In genomic region chr3:169857811-169858210, GRCh38 we compare ENCODE assay signal across 10 cellular contexts. TPM values are rescaled to one million over a fixed set of nuclear protein-coding genes. Genes with fewer than 3 reads are reported as not detected.
"Had no signal": no experiment of that assay in that cellular context is flagged by ENCODE, and none has a peak within 500 bp of the region (broad histone marks: within the 10 kb centered on the region; RNA-seq: fewer than 3 reads in every experiment).

No MANE protein-coding gene starts in this region.

- FAIRE-seq: HTR-8/SVneo had no signal

- H3K27ac ChIP-seq: KMS-11 had no signal

- H3K9me3 ChIP-seq: HAP-1 had no signal

- DNase-seq: GOT3, H7, IMR-90, KBM-7 had no signal

- H3K36me3 ChIP-seq: HAP-1 had no signal

- H3K9ac ChIP-seq: KMS-11 had no signal

- ATAC-seq: HCT116 had no signal

- H3K4me3 ChIP-seq: HAP-1 had no signal

- H3K4me2 ChIP-seq: KMS-11 had no signal

RNA-seq across cellular contexts. Expression of gene LRRC31, which starts 11.9 kb away (rescaled TPM):
- total RNA-seq: H4, H7, IMR-90 had no signal
- polyA plus RNA-seq: IMR-90 had no signal

RNA-seq across cellular contexts. Expression of gene LRRIQ4, which starts 45.1 kb away (rescaled TPM):
- total RNA-seq: H4, H7, HT-29, IMR-90 had no signal
- polyA plus RNA-seq: IMR-90 had no signal

RNA-seq across cellular contexts. Expression of gene SAMD7, which starts 53.6 kb away (rescaled TPM):
- total RNA-seq: H4, H7, HT-29, IMR-90 had no signal
- polyA plus RNA-seq: IMR-90 had no signal
